ENCODE assay signal across 25 cellular contexts in genomic region chr10:32846974-32847373, GRCh38.
"Had no signal": no experiment of that assay in that cellular context is flagged by ENCODE, and none has a peak within 500 bp of the region (broad histone marks: within the 10 kb centered on the region; RNA-seq: fewer than 3 reads in every experiment).

No MANE protein-coding gene starts in this region.

- H3K4me3 ChIP-seq: MG63 had no signal

- ATAC-seq: HepG2, Panc1, PC-3, T-cell had no signal

- FAIRE-seq: HepG2 had no signal

- DNase-seq: IMR-90; Karpas-422; KG1; MG63; NCI-H1092; NCI-H1105 treated with DMSO at 0.1 percent for 48 hours; NCI-H1417 treated with DMSO at 0.1 percent for 48 hours; NCI-H146; NCI-H187; NCI-H2029; NCI-H2171; NCI-H226; NCI-H446; NCI-H510A; NCI-H524 treated with DMSO at 0.1 percent for 48 hours; NCI-H748 treated with DMSO at 0.1 percent for 48 hours; NK-92 treated with Interleukin-12 subunit alpha and Interleukin-12 subunit beta, amount 100 ng/mL, for 24 hours; PC-3; SHP77; SK-N-SH; SW 1271; T-cell had no signal

- H3K27me3 ChIP-seq: MG63 had no signal

- H3K4me2 ChIP-seq: SK-N-SH had no signal

- H3K27ac ChIP-seq: RWPE1 had no signal

- H3K36me3 ChIP-seq: MG63 had no signal

- H3K9ac ChIP-seq: SK-N-SH had no signal

- H3K9me3 ChIP-seq: MG63, SK-N-SH had no signal
